In genomic region chr3:50317303-50317702, GRCh38 we compare ENCODE assay signal across 1 cellular context.
TF ChIP-seq lines count a peak whose summit lies in the region.

No MANE protein-coding gene starts in this region.

TF ChIP-seq in SK-N-SH, 30 proteins besides CTCF, POLR2A, EP300 and RAD21 (continued from another document):
- TF ChIP-seq MAX (IDR thresholded peaks at IDR 0.05; ENCODE audit: low read depth), result no peak
- no peak for TF ChIP-seq REST (IDR thresholded peaks at IDR 0.05; ENCODE audit: low read depth, low read length)
